29 cellular contexts compared by ENCODE assay signal in the genomic region with DNA sequence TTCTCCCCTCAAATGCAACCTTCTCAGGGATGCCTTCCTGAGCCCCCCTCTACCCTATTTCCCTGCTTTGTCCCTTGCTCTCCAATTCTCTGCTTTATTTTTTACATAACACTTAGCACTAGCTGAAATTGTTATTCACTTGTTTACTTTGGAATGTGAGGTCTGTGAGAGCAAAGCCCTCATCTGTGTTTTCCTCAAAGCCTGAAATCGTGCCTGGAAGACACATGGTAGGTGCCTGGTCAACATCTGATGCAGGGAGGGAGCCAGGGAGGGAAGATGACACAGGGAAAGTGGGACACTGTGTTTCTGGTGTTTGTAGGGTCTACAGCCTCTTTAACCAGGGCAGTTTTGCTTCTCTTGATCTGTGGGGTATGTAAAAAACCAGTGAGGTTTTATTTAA. TPM values are rescaled to one million over a fixed set of nuclear protein-coding genes. Genes with fewer than 3 reads are reported as not detected.
"Had no signal": no experiment of that assay in that cellular context is flagged by ENCODE, and none has a peak within 500 bp of the region (broad histone marks: within the 10 kb centered on the region; RNA-seq: fewer than 3 reads in every experiment).

No MANE protein-coding gene starts in this region.

- DNase-seq: hippocampal formation; kidney glomerular epithelial cell; left colon; left lung; lower lobe of right lung; mammary epithelial cell; mesenchymal stem cell; naive thymus-derived CD8-positive, alpha-beta T cell; nucleus accumbens; pancreas; posterior cingulate gyrus; retina; right cardiac atrium; stimulated activated CD4-positive, alpha-beta T cell treated with anti-CD3 and anti-CD28 coated beads, Interleukin-12 subunit alpha, Interleukin-12 subunit beta, amount 100 ng/mL, for 4 hours; stimulated activated CD4-positive, alpha-beta T cell treated with anti-CD3 and anti-CD28 coated beads, Interleukin-15, amount 100 ng/mL, for 24 hours; stimulated activated CD4-positive, alpha-beta T cell treated with anti-CD3 and anti-CD28 coated beads, Interleukin-2, amount 100 ng/mL, for 24 hours; stimulated activated CD4-positive, alpha-beta T cell treated with anti-CD3 and anti-CD28 coated beads, Interleukin-4, amount 100 ng/mL, for 1 hour; stimulated activated naive CD4-positive, alpha-beta T cell; tibial artery; trophoblast cell; upper lobe of right lung had no signal

- H3K4me1 ChIP-seq: left lung, lower lobe of right lung, pancreas, prostate gland, suprapubic skin, tibial artery, upper lobe of right lung had no signal

- H3K36me3 ChIP-seq: prostate gland had no signal

- H3K4me1 Mint-ChIP-seq: nephron, neural crest cell had no signal

- ATAC-seq: left colon; left lung; lower lobe of right lung; naive thymus-derived CD8-positive, alpha-beta T cell; pancreas; right cardiac atrium; sciatic nerve; upper lobe of right lung had no signal

- H3K27ac Mint-ChIP-seq: naive thymus-derived CD8-positive, alpha-beta T cell; nephron; stimulated activated naive CD8-positive, alpha-beta T cell treated with anti-CD3 and anti-CD28 coated beads, Interleukin-15, Interleukin-2, amounts not matched to agents 100 ng/mL and 50 ng/mL, for 24 hours had no signal

- H3K27me3 ChIP-seq: left lung, pancreas, suprapubic skin, tibial artery, upper lobe of right lung had no signal

- H3K27ac ChIP-seq: left lung, lower lobe of right lung, pancreas, prostate gland, skin epidermis, suprapubic skin, thoracic aorta, tibial artery, upper lobe of right lung had no signal

- H3K4me3 ChIP-seq: left lung, lower lobe of right lung, pancreas, prostate gland, skin epidermis, suprapubic skin, thoracic aorta, tibial artery, upper lobe of right lung had no signal

- H3K4me3 Mint-ChIP-seq: naive thymus-derived CD8-positive, alpha-beta T cell; nephron; neural crest cell; stimulated activated naive CD8-positive, alpha-beta T cell treated with anti-CD3 and anti-CD28 coated beads, Interleukin-15, Interleukin-2, amounts not matched to agents 100 ng/mL and 50 ng/mL, for 24 hours had no signal

- H3K27me3 Mint-ChIP-seq: naive thymus-derived CD8-positive, alpha-beta T cell; stimulated activated naive CD8-positive, alpha-beta T cell treated with anti-CD3 and anti-CD28 coated beads, Interleukin-15, Interleukin-2, amounts not matched to agents 100 ng/mL and 50 ng/mL, for 24 hours had no signal

- H3K9me3 ChIP-seq: left lung, lower lobe of right lung, pancreas, prostate gland, suprapubic skin, thoracic aorta, tibial artery, upper lobe of right lung had no signal

- H3K9me3 Mint-ChIP-seq: naive thymus-derived CD8-positive, alpha-beta T cell; nephron; neural crest cell; stimulated activated naive CD8-positive, alpha-beta T cell treated with anti-CD3 and anti-CD28 coated beads, Interleukin-15, Interleukin-2, amounts not matched to agents 100 ng/mL and 50 ng/mL, for 24 hours had no signal

RNA-seq across cellular contexts. Expression of a gene that starts 37.4 kb away (rescaled TPM):
- total RNA-seq: naive thymus-derived CD8-positive, alpha-beta T cell had no signal
